ENCODE assay signal across 23 cellular contexts in genomic region chr11:73265853-73266643, GRCh38. TPM values are rescaled to one million over a fixed set of nuclear protein-coding genes. Genes with fewer than 3 reads are reported as not detected.
DNase-seq lines count a peak whose midpoint lies in the region; ATAC-seq and TF ChIP-seq lines count a peak whose summit lies in the region.
"Had no signal": no experiment of that assay in that cellular context is flagged by ENCODE, and none has a peak within 500 bp of the region (broad histone marks: within the 10 kb centered on the region; RNA-seq: fewer than 3 reads in every experiment).

No MANE protein-coding gene starts in this region.

- peak; percentile 53 for DNase-seq in activated effector memory CD4-positive, alpha-beta T cell treated with anti-CD3 and anti-CD28 coated beads, Interleukin-2, amount 50 U/mL, for 16 hours
- no peak for DNase-seq in activated effector memory CD4-positive, alpha-beta T cell treated with Interleukin-2 at 50 U/mL for 16 hours
- DNase-seq in left ventricle myocardium inferior (no peak), posterior vena cava (ENCODE audit: low spot score) (peak; percentile 53), body of pancreas (no peak), NOMO-1 (lab: John Stamatoyannopoulos, UW; ENCODE audit: unreplicated experiment in 2 of 2) (no peak), NCI-H2227 treated with DMSO at 0.1 percent for 48 hours (lab: John Stamatoyannopoulos, UW) (no peak)
- no peak for DNase-seq in natural killer cell treated with Interleukin-12 subunit alpha and Interleukin-12 subunit beta and Interleukin-15 and Interleukin-18, amount 100 ng/mL, for 72 hours (ENCODE audit: low spot score)
- DNase-seq: activated CD4-positive, alpha-beta T cell treated with anti-CD3 and anti-CD28 coated beads for 4 hours; activated gamma-delta T cell treated with Interleukin-2 at 50 U/mL for 16 hours; C1 segment of cervical spinal cord; dorsolateral prefrontal cortex; foreskin melanocyte; mesenchymal stem cell; natural killer cell; NCI-H1105 treated with DMSO at 0.1 percent for 48 hours; NCI-H2081 treated with DMSO at 0.1 percent for 48 hours; NCI-H524 treated with DMSO at 0.1 percent for 48 hours; stimulated activated CD8-positive, alpha-beta memory T cell treated with anti-CD3 and anti-CD28 coated beads, Interleukin-4, amount 100 ng/mL, for 48 hours; substantia nigra had no signal

- no peak overlapping the region for H3K4me3 Mint-ChIP-seq in natural killer cell treated with Interleukin-12 subunit alpha and Interleukin-12 subunit beta and Interleukin-15 and Interleukin-18, amount 100 ng/mL, for 72 hours
- H3K4me3 Mint-ChIP-seq: natural killer cell had no signal

- H3K27me3 Mint-ChIP-seq in natural killer cell treated with Interleukin-12 subunit alpha and Interleukin-12 subunit beta and Interleukin-15 and Interleukin-18, amount 100 ng/mL, for 72 hours = peaks cover 19 to 30% of the 10 kb centered on the region in 2 donors

- H3K9me3 ChIP-seq in left ventricle myocardium inferior (replicated peaks) = no peaks in the 10 kb centered on the region
- no peaks in the 10 kb centered on the region for H3K9me3 ChIP-seq in body of pancreas

- no peak overlapping the region for H3K27ac Mint-ChIP-seq in natural killer cell treated with Interleukin-12 subunit alpha and Interleukin-12 subunit beta and Interleukin-15 and Interleukin-18, amount 100 ng/mL, for 72 hours
- H3K27ac Mint-ChIP-seq: natural killer cell had no signal

- H3K27ac ChIP-seq in left ventricle myocardium inferior (replicated peaks) = peak overlapping the region; percentile 3
- H3K27ac ChIP-seq in body of pancreas = no peak overlapping the region
- H3K27ac ChIP-seq: dorsolateral prefrontal cortex, epithelial cell of prostate had no signal

- ATAC-seq in natural killer cell treated with Interleukin-12 subunit alpha and Interleukin-12 subunit beta and Interleukin-15 and Interleukin-18, amount 100 ng/mL, for 72 hours = no peak
- ATAC-seq in body of pancreas = no peak
- ATAC-seq: natural killer cell had no signal

- no peaks in the 10 kb centered on the region for H3K36me3 Mint-ChIP-seq in natural killer cell treated with Interleukin-12 subunit alpha and Interleukin-12 subunit beta and Interleukin-15 and Interleukin-18, amount 100 ng/mL, for 72 hours
- H3K36me3 Mint-ChIP-seq: natural killer cell had no signal

- TF ChIP-seq POLR2A in body of pancreas (IDR thresholded peaks at IDR 0.05) = no peak

- H3K9me3 Mint-ChIP-seq in natural killer cell treated with Interleukin-12 subunit alpha and Interleukin-12 subunit beta and Interleukin-15 and Interleukin-18, amount 100 ng/mL, for 72 hours = no peaks in the 10 kb centered on the region
- H3K9me3 Mint-ChIP-seq: natural killer cell had no signal

- TF ChIP-seq CTCF in left ventricle myocardium inferior (IDR thresholded peaks at IDR 0.05; ENCODE audit: borderline replicate concordance) = no peak
- no peak for TF ChIP-seq CTCF in body of pancreas (IDR thresholded peaks at IDR 0.05)

- WGBS in body of pancreas, 2 donors = 73 to 80% methylated on average over 2 to 3 of the region's 3 CpGs

- intact Hi-C loops in left ventricle myocardium inferior (cut with micrococcal nuclease) (no loop called here), posterior vena cava (cut with DNase I) (no loop called here), body of pancreas (cut with DNase I) (no loop called here)

- peaks cover 0 to 3% of the 10 kb centered on the region in 2 donors for H3K4me1 Mint-ChIP-seq in natural killer cell treated with Interleukin-12 subunit alpha and Interleukin-12 subunit beta and Interleukin-15 and Interleukin-18, amount 100 ng/mL, for 72 hours (ENCODE audit: low read depth in 2 of 2)
- H3K4me1 Mint-ChIP-seq: natural killer cell had no signal

- no peak overlapping the region for H3K4me3 ChIP-seq in left ventricle myocardium inferior
- no peak overlapping the region for H3K4me3 ChIP-seq in body of pancreas
- H3K4me3 ChIP-seq: dorsolateral prefrontal cortex had no signal

- H3K36me3 ChIP-seq in left ventricle myocardium inferior (no peaks in the 10 kb centered on the region), body of pancreas (replicated peaks in 1 of 2; ENCODE audit: insufficient read depth in 1 of 2, low read depth in 2 of 2) (no peaks in the 10 kb centered on the region)

- H3K27me3 ChIP-seq in left ventricle myocardium inferior (ENCODE audit: low read depth) = peaks cover 14% of the 10 kb centered on the region
- H3K27me3 ChIP-seq in body of pancreas = peaks cover 0 to 9% of the 10 kb centered on the region in 2 donors

- H3K4me1 ChIP-seq in left ventricle myocardium inferior (peaks cover 57% of the 10 kb centered on the region), body of pancreas (peaks cover 5% of the 10 kb centered on the region)

RNA-seq across cellular contexts. Expression of gene P2RY6, which starts 6.1 kb away (rescaled TPM):
- total RNA-seq in left ventricle myocardium inferior (2.2 TPM), posterior vena cava (1 to 10 TPM; 2.5 to 4.9 TPM), body of pancreas (not detected)
- total RNA-seq in natural killer cell treated with Interleukin-12 subunit alpha and Interleukin-12 subunit beta and Interleukin-15 and Interleukin-18, amount 100 ng/mL, for 72 hours = not detected
- total RNA-seq: bronchial epithelial cell had no signal

RNA-seq across cellular contexts. Expression of gene ARHGEF17, which starts 42.0 kb away (rescaled TPM):
- 53.1 TPM for total RNA-seq in left ventricle myocardium inferior
- total RNA-seq in posterior vena cava = 10 to 100 TPM; 88.6 to 99.1 TPM
- total RNA-seq in natural killer cell treated with Interleukin-12 subunit alpha and Interleukin-12 subunit beta and Interleukin-15 and Interleukin-18, amount 100 ng/mL, for 72 hours = under 1 TPM in 1 of 2 donors, not detected in 1; 0.95 TPM
- total RNA-seq in body of pancreas = 10 to 100 TPM; 19.2 to 28.0 TPM

RNA-seq across cellular contexts. Expression of gene P2RY2, which starts 48.0 kb away (rescaled TPM):
- total RNA-seq in left ventricle myocardium inferior (19.8 TPM), posterior vena cava (1 to 10 TPM in 1 of 2 donors, under 1 TPM in 1; 0.74 to 3.1 TPM), body of pancreas (1 to 10 TPM; 2.0 to 2.1 TPM)
- under 1 TPM in 1 of 2 donors, not detected in 1; 0.20 TPM for total RNA-seq in natural killer cell treated with Interleukin-12 subunit alpha and Interleukin-12 subunit beta and Interleukin-15 and Interleukin-18, amount 100 ng/mL, for 72 hours
- total RNA-seq: A673 had no signal

Comparison
In these comparisons a context has a peak if more than half of its experiments do, and no peak if none do; other contexts are left out.
1. DNase-seq: peak in activated effector memory CD4-positive, alpha-beta T cell treated with anti-CD3 and anti-CD28 coated beads, Interleukin-2, amount 50 U/mL, for 16 hours (single experiment) and posterior vena cava (single experiment); none in activated effector memory CD4-positive, alpha-beta T cell treated with Interleukin-2 at 50 U/mL for 16 hours (single experiment), left ventricle myocardium inferior (single experiment), natural killer cell treated with Interleukin-12 subunit alpha and Interleukin-12 subunit beta and Interleukin-15 and Interleukin-18, amount 100 ng/mL, for 72 hours (single experiment), body of pancreas (0 of 4), NOMO-1 (0 of 2) and NCI-H2227 treated with DMSO at 0.1 percent for 48 hours (single experiment).
2. RNA of gene ARHGEF17, which starts 42.0 kb away (total RNA-seq): 88.6 to 99.1 TPM in posterior vena cava, 53.1 TPM in left ventricle myocardium inferior (single experiment) and 19.2 to 28.0 TPM in body of pancreas; 0.95 TPM in natural killer cell treated with Interleukin-12 subunit alpha and Interleukin-12 subunit beta and Interleukin-15 and Interleukin-18, amount 100 ng/mL, for 72 hours; every median in the first group is over 10 times any median in the second.